Comparison of ENCODE assay signal across 19 cellular contexts in genomic region chr13:97914537-97914936, GRCh38.
"Had no signal": no experiment of that assay in that cellular context is flagged by ENCODE, and none has a peak within 500 bp of the region (broad histone marks: within the 10 kb centered on the region; RNA-seq: fewer than 3 reads in every experiment).

No MANE protein-coding gene starts in this region.

- H3K4me1 ChIP-seq: esophagus squamous epithelium, lower lobe of right lung, transverse colon, uterus had no signal

- H3K27me3 ChIP-seq: esophagus squamous epithelium, neutrophil, transverse colon, uterus had no signal

- H3K27ac ChIP-seq: esophagus squamous epithelium, lower lobe of right lung, neutrophil, transverse colon, uterus had no signal

- H3K36me3 ChIP-seq: esophagus squamous epithelium, lower lobe of right lung, neutrophil, transverse colon, uterus had no signal

- H3K9me3 ChIP-seq: esophagus squamous epithelium, neutrophil, transverse colon, uterus had no signal

- DNase-seq: activated CD4-positive, alpha-beta T cell treated with anti-CD3 and anti-CD28 coated beads, Interleukin-2, amount 10 ng/mL, durations not matched to agents 7 days and 5 days; activated CD8-positive, alpha-beta memory T cell treated with anti-CD3 and anti-CD28 coated beads, Interleukin-2, amount 50 U/mL, for 4 hours; activated naive CD4-positive, alpha-beta T cell treated with anti-CD3 and anti-CD28 coated beads for 36 hours; activated T-cell treated with anti-CD3 and anti-CD28 coated beads, Interleukin-2, amount 50 U/mL, for 4 hours; dermis blood vessel endothelial cell; effector memory CD8-positive, alpha-beta T cell; esophagus squamous epithelium; foreskin melanocyte; glutamatergic neuron; hippocampal formation; islet precursor cell; lower lobe of right lung; natural killer cell; retina; T1000; transverse colon; uterus had no signal

- ATAC-seq: activated CD4-positive, CD25-positive, alpha-beta regulatory T cell treated with anti-CD3 and anti-CD28 coated beads, Interleukin-2, amount 50 U/mL, for 24 hours; activated T-cell treated with anti-CD3 and anti-CD28 coated beads, Interleukin-2, amount 50 U/mL, for 4 hours; effector memory CD8-positive, alpha-beta T cell; lower lobe of right lung; natural killer cell had no signal

- H3K4me3 ChIP-seq: esophagus squamous epithelium, lower lobe of right lung, transverse colon, uterus had no signal
